Comparison of ENCODE assay signal across 2 cellular contexts in the genomic region with DNA sequence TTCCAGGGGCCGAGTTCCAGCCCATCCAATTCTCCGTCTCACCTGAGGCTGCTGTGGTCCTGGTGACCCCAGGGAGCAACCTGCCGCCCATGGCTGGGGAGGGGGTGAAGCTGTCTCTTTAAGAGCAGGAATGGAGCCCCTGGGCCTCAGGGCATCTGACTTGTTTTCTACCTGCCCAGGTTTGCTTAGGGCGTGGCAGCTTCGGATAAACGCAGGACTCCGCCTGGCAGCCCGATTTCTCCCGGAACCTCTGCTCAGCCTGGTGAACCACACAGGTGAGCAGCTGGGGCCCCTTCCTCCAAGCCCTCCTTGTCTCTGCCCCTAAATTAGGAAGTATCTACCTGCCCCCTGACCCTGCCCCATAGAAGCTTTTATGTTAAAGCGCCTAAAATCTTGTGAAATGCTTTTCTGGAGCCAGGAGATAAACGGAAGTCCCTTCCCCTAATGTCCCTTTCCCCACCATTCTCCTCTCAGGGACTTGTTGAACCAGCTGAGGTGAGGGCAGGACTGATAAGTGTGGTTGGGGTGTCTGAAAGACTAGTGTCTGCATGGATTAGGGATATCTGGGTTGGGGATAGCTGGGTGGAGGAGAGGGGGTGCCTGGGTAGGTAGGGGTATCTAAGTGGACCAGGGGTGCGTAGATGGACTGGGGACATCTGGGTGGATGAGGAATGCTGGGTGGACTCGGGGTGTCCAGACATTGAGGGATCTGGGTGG.
TF ChIP-seq lines count a peak whose summit lies in the region.

No MANE protein-coding gene starts in this region.

TF ChIP-seq in HEK293, 187 proteins besides CTCF, POLR2A, EP300 and RAD21:
- TF ChIP-seq SCRT2 (tag by site-specific recombination; IDR thresholded peaks at IDR 0.05) (peak; percentile 81), ZBTB26 (tag by site-specific recombination; optimal IDR thresholded peaks at IDR 0.05) (peak; percentile 2), ZNF354C (tag by site-specific recombination; IDR thresholded peaks at IDR 0.05; ENCODE audit: borderline replicate concordance, low read depth) (no peak)
- TF ChIP-seq, protein P1, sequence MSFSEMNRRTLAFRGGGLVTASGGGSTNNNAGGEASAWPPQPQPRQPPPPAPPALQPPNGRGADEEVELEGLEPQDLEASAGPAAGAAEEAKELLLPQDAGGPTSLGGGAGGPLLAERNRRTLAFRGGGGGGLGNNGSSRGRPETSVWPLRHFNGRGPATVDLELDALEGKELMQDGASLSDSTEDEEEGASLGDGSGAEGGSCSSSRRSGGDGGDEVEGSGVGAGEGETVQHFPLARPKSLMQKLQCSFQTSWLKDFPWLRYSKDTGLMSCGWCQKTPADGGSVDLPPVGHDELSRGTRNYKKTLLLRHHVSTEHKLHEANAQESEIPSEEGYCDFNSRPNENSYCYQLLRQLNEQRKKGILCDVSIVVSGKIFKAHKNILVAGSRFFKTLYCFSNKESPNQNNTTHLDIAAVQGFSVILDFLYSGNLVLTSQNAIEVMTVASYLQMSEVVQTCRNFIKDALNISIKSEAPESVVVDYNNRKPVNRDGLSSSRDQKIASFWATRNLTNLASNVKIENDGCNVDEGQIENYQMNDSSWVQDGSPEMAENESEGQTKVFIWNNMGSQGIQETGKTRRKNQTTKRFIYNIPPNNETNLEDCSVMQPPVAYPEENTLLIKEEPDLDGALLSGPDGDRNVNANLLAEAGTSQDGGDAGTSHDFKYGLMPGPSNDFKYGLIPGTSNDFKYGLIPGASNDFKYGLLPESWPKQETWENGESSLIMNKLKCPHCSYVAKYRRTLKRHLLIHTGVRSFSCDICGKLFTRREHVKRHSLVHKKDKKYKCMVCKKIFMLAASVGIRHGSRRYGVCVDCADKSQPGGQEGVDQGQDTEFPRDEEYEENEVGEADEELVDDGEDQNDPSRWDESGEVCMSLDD (tag by site-specific recombination; IDR thresholded peaks at IDR 0.05): peak; percentile 14; the same call in 1 of the 2 replicates
- TF ChIP-seq, protein P2, sequence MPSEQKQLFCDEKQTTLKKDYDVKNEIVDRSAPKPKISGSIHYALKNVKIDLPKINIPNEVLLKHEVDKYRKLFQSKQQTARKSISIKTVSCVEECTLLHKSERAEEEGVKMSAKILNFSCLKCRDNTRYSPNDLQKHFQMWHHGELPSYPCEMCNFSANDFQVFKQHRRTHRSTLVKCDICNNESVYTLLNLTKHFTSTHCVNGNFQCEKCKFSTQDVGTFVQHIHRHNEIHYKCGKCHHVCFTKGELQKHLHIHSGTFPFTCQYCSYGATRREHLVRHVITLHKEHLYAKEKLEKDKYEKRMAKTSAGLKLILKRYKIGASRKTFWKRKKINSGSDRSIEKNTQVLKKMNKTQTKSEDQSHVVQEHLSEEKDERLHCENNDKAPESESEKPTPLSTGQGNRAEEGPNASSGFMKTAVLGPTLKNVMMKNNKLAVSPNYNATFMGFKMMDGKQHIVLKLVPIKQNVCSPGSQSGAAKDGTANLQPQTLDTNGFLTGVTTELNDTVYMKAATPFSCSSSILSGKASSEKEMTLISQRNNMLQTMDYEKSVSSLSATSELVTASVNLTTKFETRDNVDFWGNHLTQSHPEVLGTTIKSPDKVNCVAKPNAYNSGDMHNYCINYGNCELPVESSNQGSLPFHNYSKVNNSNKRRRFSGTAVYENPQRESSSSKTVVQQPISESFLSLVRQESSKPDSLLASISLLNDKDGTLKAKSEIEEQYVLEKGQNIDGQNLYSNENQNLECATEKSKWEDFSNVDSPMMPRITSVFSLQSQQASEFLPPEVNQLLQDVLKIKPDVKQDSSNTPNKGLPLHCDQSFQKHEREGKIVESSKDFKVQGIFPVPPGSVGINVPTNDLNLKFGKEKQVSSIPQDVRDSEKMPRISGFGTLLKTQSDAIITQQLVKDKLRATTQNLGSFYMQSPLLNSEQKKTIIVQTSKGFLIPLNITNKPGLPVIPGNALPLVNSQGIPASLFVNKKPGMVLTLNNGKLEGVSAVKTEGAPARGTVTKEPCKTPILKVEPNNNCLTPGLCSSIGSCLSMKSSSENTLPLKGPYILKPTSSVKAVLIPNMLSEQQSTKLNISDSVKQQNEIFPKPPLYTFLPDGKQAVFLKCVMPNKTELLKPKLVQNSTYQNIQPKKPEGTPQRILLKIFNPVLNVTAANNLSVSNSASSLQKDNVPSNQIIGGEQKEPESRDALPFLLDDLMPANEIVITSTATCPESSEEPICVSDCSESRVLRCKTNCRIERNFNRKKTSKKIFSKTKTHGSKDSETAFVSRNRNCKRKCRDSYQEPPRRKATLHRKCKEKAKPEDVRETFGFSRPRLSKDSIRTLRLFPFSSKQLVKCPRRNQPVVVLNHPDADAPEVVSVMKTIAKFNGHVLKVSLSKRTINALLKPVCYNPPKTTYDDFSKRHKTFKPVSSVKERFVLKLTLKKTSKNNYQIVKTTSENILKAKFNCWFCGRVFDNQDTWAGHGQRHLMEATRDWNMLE (tag by site-specific recombination; conservative IDR thresholded peaks at IDR 0.05; ENCODE audit: low read depth): no peak

TF ChIP-seq in WTC11, 78 proteins besides CTCF, POLR2A, EP300 and RAD21:
- TF ChIP-seq RORB (CRISPR knock-in tag; IDR thresholded peaks at IDR 0.05) (no peak), E2F4 (CRISPR knock-in tag; IDR thresholded peaks at IDR 0.05; ENCODE audit: borderline replicate concordance, low read depth) (no peak), ZNF317 (CRISPR knock-in tag; IDR thresholded peaks at IDR 0.05; ENCODE audit: borderline replicate concordance, low read depth) (no peak), HMGA2 (CRISPR knock-in tag; IDR thresholded peaks at IDR 0.05) (no peak), CREM (CRISPR knock-in tag; IDR thresholded peaks at IDR 0.05) (no peak), ZNF219 (CRISPR knock-in tag; IDR thresholded peaks at IDR 0.05; ENCODE audit: borderline replicate concordance) (no peak), ZNF138 (CRISPR knock-in tag; conservative IDR thresholded peaks at IDR 0.05) (no peak), ATF2 (CRISPR knock-in tag; IDR thresholded peaks at IDR 0.05; ENCODE audit: borderline replicate concordance, low read depth) (no peak), ZNF263 (CRISPR knock-in tag; IDR thresholded peaks at IDR 0.05; ENCODE audit: low read depth) (no peak), FOXP1 (CRISPR knock-in tag; IDR thresholded peaks at IDR 0.05; ENCODE audit: borderline replicate concordance) (no peak), NFATC4 (CRISPR knock-in tag; IDR thresholded peaks at IDR 0.05) (no peak)
- TF ChIP-seq, protein P3, sequence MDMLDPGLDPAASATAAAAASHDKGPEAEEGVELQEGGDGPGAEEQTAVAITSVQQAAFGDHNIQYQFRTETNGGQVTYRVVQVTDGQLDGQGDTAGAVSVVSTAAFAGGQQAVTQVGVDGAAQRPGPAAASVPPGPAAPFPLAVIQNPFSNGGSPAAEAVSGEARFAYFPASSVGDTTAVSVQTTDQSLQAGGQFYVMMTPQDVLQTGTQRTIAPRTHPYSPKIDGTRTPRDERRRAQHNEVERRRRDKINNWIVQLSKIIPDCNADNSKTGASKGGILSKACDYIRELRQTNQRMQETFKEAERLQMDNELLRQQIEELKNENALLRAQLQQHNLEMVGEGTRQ (CRISPR knock-in tag; IDR thresholded peaks at IDR 0.05): no peak
- TF ChIP-seq, protein P4, sequence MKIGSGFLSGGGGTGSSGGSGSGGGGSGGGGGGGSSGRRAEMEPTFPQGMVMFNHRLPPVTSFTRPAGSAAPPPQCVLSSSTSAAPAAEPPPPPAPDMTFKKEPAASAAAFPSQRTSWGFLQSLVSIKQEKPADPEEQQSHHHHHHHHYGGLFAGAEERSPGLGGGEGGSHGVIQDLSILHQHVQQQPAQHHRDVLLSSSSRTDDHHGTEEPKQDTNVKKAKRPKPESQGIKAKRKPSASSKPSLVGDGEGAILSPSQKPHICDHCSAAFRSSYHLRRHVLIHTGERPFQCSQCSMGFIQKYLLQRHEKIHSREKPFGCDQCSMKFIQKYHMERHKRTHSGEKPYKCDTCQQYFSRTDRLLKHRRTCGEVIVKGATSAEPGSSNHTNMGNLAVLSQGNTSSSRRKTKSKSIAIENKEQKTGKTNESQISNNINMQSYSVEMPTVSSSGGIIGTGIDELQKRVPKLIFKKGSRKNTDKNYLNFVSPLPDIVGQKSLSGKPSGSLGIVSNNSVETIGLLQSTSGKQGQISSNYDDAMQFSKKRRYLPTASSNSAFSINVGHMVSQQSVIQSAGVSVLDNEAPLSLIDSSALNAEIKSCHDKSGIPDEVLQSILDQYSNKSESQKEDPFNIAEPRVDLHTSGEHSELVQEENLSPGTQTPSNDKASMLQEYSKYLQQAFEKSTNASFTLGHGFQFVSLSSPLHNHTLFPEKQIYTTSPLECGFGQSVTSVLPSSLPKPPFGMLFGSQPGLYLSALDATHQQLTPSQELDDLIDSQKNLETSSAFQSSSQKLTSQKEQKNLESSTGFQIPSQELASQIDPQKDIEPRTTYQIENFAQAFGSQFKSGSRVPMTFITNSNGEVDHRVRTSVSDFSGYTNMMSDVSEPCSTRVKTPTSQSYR (CRISPR knock-in tag; IDR thresholded peaks at IDR 0.05): no peak
